19 cellular contexts compared by ENCODE assay signal in the genomic region with DNA sequence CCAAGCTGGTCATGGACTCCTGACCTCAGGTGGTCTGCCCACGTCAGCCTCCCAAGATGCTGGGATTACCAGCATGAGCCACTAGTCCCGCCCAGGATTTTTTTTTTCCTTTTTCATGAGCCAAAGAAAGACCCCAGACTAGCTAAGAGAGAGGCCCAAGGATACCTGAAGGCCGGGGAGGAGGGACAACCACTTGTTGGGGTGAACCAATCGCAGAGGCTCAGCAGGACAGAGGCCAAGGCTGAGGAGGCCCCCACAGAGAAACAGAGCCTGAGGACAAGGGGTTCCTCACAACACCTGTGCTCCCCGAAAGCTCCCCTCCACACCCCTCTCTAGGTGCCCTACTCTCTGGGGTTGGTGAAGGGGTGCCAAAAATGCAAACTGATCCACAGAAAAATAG. TPM values are rescaled to one million over a fixed set of nuclear protein-coding genes. Genes with fewer than 3 reads are reported as not detected.
DNase-seq lines count a peak whose midpoint lies in the region; ATAC-seq, FAIRE-seq and TF ChIP-seq lines count a peak whose summit lies in the region.
"Had no signal": no experiment of that assay in that cellular context is flagged by ENCODE, and none has a peak within 500 bp of the region (broad histone marks: within the 10 kb centered on the region; RNA-seq: fewer than 3 reads in every experiment).

No MANE protein-coding gene starts in this region.

- no peak for FAIRE-seq in HepG2 (lab: Jason Lieb, UNC)

- H4K91ac ChIP-seq in IMR-90 (ENCODE audit: insufficient read depth, low read depth, low read length), result no peak overlapping the region

- no peaks in the 10 kb centered on the region for H3K79me1 ChIP-seq in IMR-90 (ENCODE audit: low read depth in 1 of 2, low read length in 2 of 2)

- no peak overlapping the region for H3K18ac ChIP-seq in IMR-90 (ENCODE audit: low read depth, low read length)

- H3K36me3 ChIP-seq in IMR-90 (ENCODE audit: control insufficient read depth, insufficient read depth, low read length) (no peaks in the 10 kb centered on the region), body of pancreas (replicated peaks in 1 of 2; ENCODE audit: insufficient read depth in 1 of 2, low read depth in 2 of 2) (peaks cover 0 to under 1% of the 10 kb centered on the region in 2 donors), HepG2 (replicated peaks in 1 of 2; ENCODE audit: control insufficient read depth in 1 of 2, insufficient read depth in 2 of 2, low read length in 2 of 2) (peaks cover 6 to 20% of the 10 kb centered on the region in 2 experiments), spleen (no peaks in the 10 kb centered on the region)

- no peak overlapping the region for H2AK9ac ChIP-seq in IMR-90 (replicated peaks; ENCODE audit: low read depth, low read length, poor library complexity)

- H3K4me1 ChIP-seq in IMR-90 (ENCODE audit: control insufficient read depth, insufficient read depth, low read length) (peaks cover 14% of the 10 kb centered on the region), body of pancreas (peaks cover 64% of the 10 kb centered on the region), HepG2 (ENCODE audit: insufficient read depth, low read length) (peaks cover 67% of the 10 kb centered on the region), spleen (no peaks in the 10 kb centered on the region)

- TF ChIP-seq RAD21 in IMR-90 (IDR thresholded peaks at IDR 0.05; ENCODE audit: low read length) (no peak), HepG2 (CRISPR knock-in tag; IDR thresholded peaks at IDR 0.05) (no peak)

- H2AFZ ChIP-seq in IMR-90 (replicated peaks; ENCODE audit: low read length, poor library complexity) (no peak overlapping the region), HepG2 (ENCODE audit: low read length) (no peak overlapping the region)
- H2AFZ ChIP-seq: GM23338 had no signal

- H3K4me3 ChIP-seq in IMR-90 (ENCODE audit: insufficient read depth, low read depth, low read length), result no peak overlapping the region
- no peak overlapping the region for H3K4me3 ChIP-seq in body of pancreas
- no peak overlapping the region for H3K4me3 ChIP-seq in HepG2 (replicated peaks in 1 of 3; ENCODE audit: insufficient read depth in 1 of 3, low read depth in 2 of 3, low read length in 3 of 3)
- no peak overlapping the region for H3K4me3 ChIP-seq in spleen
- H3K4me3 ChIP-seq: GM23338, SK-N-MC had no signal

- H2BK15ac ChIP-seq in IMR-90 (ENCODE audit: low read depth, low read length), result no peak overlapping the region; the same call in 2 of the 3 replicates

- intact Hi-C loops in IMR-90 (cut with micrococcal nuclease) (no loop called here), body of pancreas (cut with DNase I) (loop anchor here (10.0 kb wide), 1 partner anchor 46 kb away; a partner anchor contains a TSS), HepG2 (cut with micrococcal nuclease; ENCODE audit: unreplicated experiment) (no loop called here), spleen (cut with DNase I; ENCODE audit: low total_unique reads) (no loop called here)

- no TSS peak for BruUV-seq in IMR-90 (replicated peaks; lab: Mats Ljungman, UMichigan)
- BruUV-seq in HepG2 (replicated peaks; lab: Mats Ljungman, UMichigan), result no TSS peak

- TF ChIP-seq EP300 in HepG2 (IDR thresholded peaks at IDR 0.05; ENCODE audit: low read depth in 2 of 2, low read length in 2 of 2), result no peak
- no peak for TF ChIP-seq EP300 in HepG2 (CRISPR knock-in tag; IDR thresholded peaks at IDR 0.05; ENCODE audit: borderline replicate concordance)

- no peaks in the 10 kb centered on the region for H4K20me1 ChIP-seq in IMR-90 (ENCODE audit: insufficient read depth, low read length)
- H4K20me1 ChIP-seq in HepG2 (ENCODE audit: insufficient read depth, low read length), result peaks cover 26% of the 10 kb centered on the region; the same call in 1 of the 2 replicates

- in situ Hi-C loops in IMR-90 (cut with MboI; ENCODE audit: low sequenced_read_pairs), result no loop called here
- in situ Hi-C loops in HepG2 (cut with HindIII; ENCODE audit: extremely low pct_ligation_motif_present, low pct_unique_long_range_greater_than_20kb), result no loop called here

- 0 out of 2 replicates have a peak overlapping the region, but pooled peaks have one; percentile 22 for H2BK120ac ChIP-seq in IMR-90 (ENCODE audit: low read depth, low read length)

- no peak overlapping the region for H3K14ac ChIP-seq in IMR-90 (replicated peaks; ENCODE audit: low read depth, low read length)

- no peak for ATAC-seq in IMR-90 (ENCODE audit: low read depth)
- ATAC-seq in body of pancreas, result no peak
- no peak for ATAC-seq in HepG2
- no peak for ATAC-seq in GM21367 (IDR thresholded peaks at IDR 0.05; ENCODE audit: unreplicated experiment)
- no peak for ATAC-seq in HG02763 (IDR thresholded peaks at IDR 0.05; ENCODE audit: unreplicated experiment)
- ATAC-seq: GM23338, PC-3 had no signal

- H3K9me3 ChIP-seq in IMR-90 (ENCODE audit: control insufficient read depth, insufficient read depth, low read length) (no peaks in the 10 kb centered on the region; the same call in 1 of the 2 replicates), body of pancreas (no peaks in the 10 kb centered on the region), HepG2 (ENCODE audit: low read length) (no peaks in the 10 kb centered on the region), spleen (peaks cover 0 to 12% (median 1%) of the 10 kb centered on the region in 8 donors)

- H3K27ac ChIP-seq in IMR-90 (ENCODE audit: insufficient read depth, low read length) (no peak overlapping the region), body of pancreas (peak overlapping the region; percentile 21 to 87 (median 82)), HepG2 (ENCODE audit: extremely low read length, insufficient read depth, low read length) (peak overlapping the region; percentile 24), spleen (no peak overlapping the region)
- H3K27ac ChIP-seq: C4-2B, SK-N-MC had no signal

- POLR2A ChIA-PET in IMR-90 (lab: Charles Lee; ENCODE audit: unreplicated experiment) (no interaction called here), HepG2 (lab: Yijun Ruan, JAX) (interaction anchor here (0.9 to 19.0 kb wide), 10 partner anchors 11 to 926 kb away, joined by 3 to 638 read pairs (median 18); a partner anchor contains a TSS)

- H3K4me2 ChIP-seq in IMR-90 (ENCODE audit: low read depth, low read length) (no peak overlapping the region), HepG2 (ENCODE audit: low read depth, low read length) (no peak overlapping the region)
- H3K4me2 ChIP-seq: GM23338 had no signal

- H3K27me3 ChIP-seq in IMR-90 (ENCODE audit: control insufficient read depth, insufficient read depth, low read length), result no peaks in the 10 kb centered on the region; the same call in 1 of the 2 replicates
- H3K27me3 ChIP-seq in body of pancreas, result no peaks in the 10 kb centered on the region
- no peaks in the 10 kb centered on the region; a peak in 1 of 5 replicates for H3K27me3 ChIP-seq in HepG2 (ENCODE audit: control insufficient read depth in 1 of 2, insufficient read depth in 2 of 2, low read length in 2 of 2)
- no peaks in the 10 kb centered on the region for H3K27me3 ChIP-seq in spleen (replicated peaks in 1 of 7)

- peaks cover 43% of the 10 kb centered on the region for H3K79me2 ChIP-seq in HepG2 (ENCODE audit: insufficient read depth, low read length)

- 0 out of 2 replicates have a peak overlapping the region, but pooled peaks have one; percentile 7 for H2BK20ac ChIP-seq in IMR-90 (ENCODE audit: low read depth, low read length)

- dilution Hi-C loops in IMR-90 (cut with HindIII; ENCODE audit: low sequenced_read_pairs, unreplicated experiment), result no loop called here

- TF ChIP-seq CTCF in IMR-90 (conservative IDR thresholded peaks at IDR 0.05; ENCODE audit: low read depth, low read length) (no peak), body of pancreas (IDR thresholded peaks at IDR 0.05) (no peak), HepG2 (CRISPR knock-in tag; IDR thresholded peaks at IDR 0.05) (no peak), spleen (IDR thresholded peaks at IDR 0.05 in 8 of 11, conservative IDR thresholded peaks at IDR 0.05 in 3 of 11) (no peak)

- no peak overlapping the region for H3K56ac ChIP-seq in IMR-90 (ENCODE audit: extremely low read depth, insufficient read depth, low read length)

- H3K4ac ChIP-seq in IMR-90 (ENCODE audit: low read depth, low read length), result no peak overlapping the region

- TF ChIP-seq POLR2A in IMR-90 (IDR thresholded peaks at IDR 0.05; ENCODE audit: low read depth, low read length), result no peak
- TF ChIP-seq POLR2A in body of pancreas (IDR thresholded peaks at IDR 0.05), result no peak
- no peak for TF ChIP-seq POLR2A in HepG2 (IDR thresholded peaks at IDR 0.05; ENCODE audit: insufficient read depth in 1 of 2, low read depth in 2 of 2, low read length in 2 of 2)
- no peak for TF ChIP-seq POLR2A in spleen (IDR thresholded peaks at IDR 0.05)

- no peak overlapping the region for H2BK5ac ChIP-seq in IMR-90 (ENCODE audit: low read depth, low read length, poor library complexity, severe bottlenecking)

- no CpG with 5 or more reads among the region's 5 CpGs for WGBS in IMR-90 (ENCODE audit: extremely low coverage in 2 of 2, insufficient read length in 1 of 2), 2 experiments
- 94 to 96% methylated on average over 5 of the region's 5 CpGs for WGBS in body of pancreas, 2 donors
- WGBS in HepG2 (ENCODE audit: low lambda C conversion rate), result 100% methylated on average over 5 of the region's 5 CpGs
- 76 to 98% (median 84%) methylated on average over 5 of the region's 5 CpGs for WGBS in spleen, 5 donors

- no peak for DNase-seq in IMR-90
- no peak for DNase-seq in body of pancreas
- no peak for DNase-seq in HepG2 (ENCODE audit: low spot score)
- peak; percentile 40 for DNase-seq in spleen
- DNase-seq in NCI-H526 treated with DMSO at 0.1 percent for 48 hours (lab: John Stamatoyannopoulos, UW), result no peak
- DNase-seq: AML-193, DMS 273 treated with DMSO at 0.1 percent for 48 hours, GDM1, KG1, NCI-H1417 treated with DMSO at 0.1 percent for 48 hours, NCI-H1930, NCI-H524 had no signal

- no peak overlapping the region for H4K5ac ChIP-seq in IMR-90 (ENCODE audit: low read depth, low read length)

- no peak overlapping the region for H3K9ac ChIP-seq in IMR-90 (ENCODE audit: low read depth, low read length)
- H3K9ac ChIP-seq in HepG2 (ENCODE audit: insufficient read depth, low read depth, low read length), result no peak overlapping the region

- CTCF ChIA-PET in IMR-90 (lab: Yijun Ruan, JAX) (interaction anchor here (0.7 kb wide), 2 partner anchors 9 to 79 kb away, joined by 5 read pairs; no protein-coding TSS in a partner anchor), HepG2 (lab: Yijun Ruan, JAX; ENCODE audit: low intra/inter-chr PET ratio, low total read pairs) (no interaction called here)

- H3K9me1 ChIP-seq in IMR-90 (ENCODE audit: insufficient read depth, low read length), result no peaks in the 10 kb centered on the region

- no peak overlapping the region for H4K8ac ChIP-seq in IMR-90 (ENCODE audit: low read depth in 2 of 2, low read length in 2 of 2)

- no peak overlapping the region for H2AK5ac ChIP-seq in IMR-90 (ENCODE audit: low read depth, low read length)

- no peak overlapping the region for H3K23ac ChIP-seq in IMR-90 (ENCODE audit: low read depth, low read length)

RNA-seq across cellular contexts. Expression of a gene that starts 1.0 kb away (rescaled TPM):
- total RNA-seq in IMR-90 (2012; rRNA removed), result under 0.01 and 0.36 TPM in 2 replicates
- 0.33 and 0.48 TPM in 2 replicates for polyA plus RNA-seq in IMR-90 (2012; rRNA removed)
- 0.37 and 0.42 TPM in 2 replicates for polyA plus RNA-seq in IMR-90 (2012; cell fraction: cytosol; rRNA removed)
- polyA plus RNA-seq in IMR-90 (2012; cell fraction: nucleus; rRNA removed; ENCODE audit: low replicate concordance), result 0.25 and 0.45 TPM in 2 replicates
- 1,000 to 10,000 TPM in 1 of 2 donors, 100 to 1,000 TPM in 1; 396 to 1,783 TPM for total RNA-seq in body of pancreas
- total RNA-seq in HepG2 (2016; rRNA removed; fragmentation: Illumina TruSeq; extraction: Trizol), result 433 and 825 TPM in 2 replicates
- 141 and 152 TPM in 2 replicates for total RNA-seq in HepG2 (2016; cell fraction: cytosol; rRNA removed; fragmentation: Illumina TruSeq; extraction: Trizol; ENCODE audit: low read depth)
- total RNA-seq in HepG2 (2016; cell fraction: insoluble cytoplasmic fraction; rRNA removed; fragmentation: Illumina TruSeq; extraction: Trizol), result 426 and 840 TPM in 2 replicates
- 232 and 248 TPM in 2 replicates for total RNA-seq in HepG2 (2016; cell fraction: membrane; rRNA removed; fragmentation: Illumina TruSeq; extraction: Trizol)
- 726 and 813 TPM in 2 replicates for total RNA-seq in HepG2 (2016; cell fraction: nucleus; rRNA removed; fragmentation: Illumina TruSeq; extraction: Trizol)
- polyA plus RNA-seq in HepG2 (2011; rRNA removed), result 2,200 and 3,367 TPM in 2 replicates
- polyA plus RNA-seq in HepG2 (2011; cell fraction: cytosol; rRNA removed), result 3,577 and 4,656 TPM in 2 replicates
- polyA plus RNA-seq in HepG2 (2011; cell fraction: nucleus; rRNA removed), result 1,545 and 2,325 TPM in 2 replicates
- polyA plus RNA-seq in HepG2 (2012), result 306 and 2,041 TPM in 2 replicates
- polyA plus RNA-seq in HepG2 (2016; cell fraction: cytosol; fragmentation: Illumina TruSeq; extraction: Trizol; ENCODE audit: low read depth), result 168 and 171 TPM in 2 replicates
- 463 and 467 TPM in 2 replicates for polyA plus RNA-seq in HepG2 (2016; cell fraction: insoluble cytoplasmic fraction; fragmentation: Illumina TruSeq; extraction: Trizol; ENCODE audit: low read depth)
- 216 and 234 TPM in 2 replicates for polyA plus RNA-seq in HepG2 (2016; cell fraction: membrane; fragmentation: Illumina TruSeq; extraction: Trizol; ENCODE audit: low read depth)
- 1,122 and 1,162 TPM in 2 replicates for polyA plus RNA-seq in HepG2 (2016; cell fraction: nucleus; fragmentation: Illumina TruSeq; extraction: Trizol; ENCODE audit: insufficient read depth, low read depth)
- 0.47 and 1,312 TPM in 2 replicates for polyA minus RNA-seq in HepG2 (2011; rRNA and poly(A)+ RNA removed; ENCODE audit: low replicate concordance)
- 680 and 1,323 TPM in 2 replicates for polyA minus RNA-seq in HepG2 (2011; cell fraction: cytosol; rRNA and poly(A)+ RNA removed)
- 461 and 851 TPM in 2 replicates for polyA minus RNA-seq in HepG2 (2011; cell fraction: nucleus; rRNA and poly(A)+ RNA removed)
- total RNA-seq in spleen, result 10 to 100 TPM in 4 of 7 donors, 1 to 10 TPM in 3; 3.4 to 29.7 (median 10.1) TPM
- 10 to 100 TPM in 2 of 3 donors, 1 to 10 TPM in 1; 8.5 to 88.3 (median 10.3) TPM for polyA plus RNA-seq in spleen
- total RNA-seq: Daoy, GM23338, PC-3 had no signal
- polyA plus RNA-seq: GM23338 had no signal

RNA-seq across cellular contexts. Expression of a gene that starts 30.0 kb away (rescaled TPM):
- total RNA-seq in IMR-90 (2012; rRNA removed), result not detected in 2 replicates
- polyA plus RNA-seq in IMR-90 (2012; rRNA removed), result not detected in 2 replicates
- polyA plus RNA-seq in IMR-90 (2012; cell fraction: cytosol; rRNA removed), result not detected in 2 replicates
- not detected in 2 replicates for polyA plus RNA-seq in IMR-90 (2012; cell fraction: nucleus; rRNA removed; ENCODE audit: low replicate concordance)
- 100 to 1,000 TPM in 1 of 2 donors, 10 to 100 TPM in 1; 76.0 to 101 TPM for total RNA-seq in body of pancreas
- total RNA-seq in HepG2 (2016; rRNA removed; fragmentation: Illumina TruSeq; extraction: Trizol), result 237 and 498 TPM in 2 replicates
- 71.6 and 82.2 TPM in 2 replicates for total RNA-seq in HepG2 (2016; cell fraction: cytosol; rRNA removed; fragmentation: Illumina TruSeq; extraction: Trizol; ENCODE audit: low read depth)
- total RNA-seq in HepG2 (2016; cell fraction: insoluble cytoplasmic fraction; rRNA removed; fragmentation: Illumina TruSeq; extraction: Trizol), result 219 and 507 TPM in 2 replicates
- 187 and 205 TPM in 2 replicates for total RNA-seq in HepG2 (2016; cell fraction: membrane; rRNA removed; fragmentation: Illumina TruSeq; extraction: Trizol)
- 372 and 429 TPM in 2 replicates for total RNA-seq in HepG2 (2016; cell fraction: nucleus; rRNA removed; fragmentation: Illumina TruSeq; extraction: Trizol)
- polyA plus RNA-seq in HepG2 (2011; rRNA removed), result 449 and 569 TPM in 2 replicates
- 331 and 435 TPM in 2 replicates for polyA plus RNA-seq in HepG2 (2011; cell fraction: cytosol; rRNA removed)
- 165 and 220 TPM in 2 replicates for polyA plus RNA-seq in HepG2 (2011; cell fraction: nucleus; rRNA removed)
- 423 and 569 TPM in 2 replicates for polyA plus RNA-seq in HepG2 (2012)
- 81.2 and 88.3 TPM in 2 replicates for polyA plus RNA-seq in HepG2 (2016; cell fraction: cytosol; fragmentation: Illumina TruSeq; extraction: Trizol; ENCODE audit: low read depth)
- polyA plus RNA-seq in HepG2 (2016; cell fraction: insoluble cytoplasmic fraction; fragmentation: Illumina TruSeq; extraction: Trizol; ENCODE audit: low read depth), result 241 and 254 TPM in 2 replicates
- 159 and 171 TPM in 2 replicates for polyA plus RNA-seq in HepG2 (2016; cell fraction: membrane; fragmentation: Illumina TruSeq; extraction: Trizol; ENCODE audit: low read depth)
- polyA plus RNA-seq in HepG2 (2016; cell fraction: nucleus; fragmentation: Illumina TruSeq; extraction: Trizol; ENCODE audit: insufficient read depth, low read depth), result 573 and 590 TPM in 2 replicates
- polyA minus RNA-seq in HepG2 (2011; rRNA and poly(A)+ RNA removed; ENCODE audit: low replicate concordance), result 0.30 and 414 TPM in 2 replicates
- 176 and 231 TPM in 2 replicates for polyA minus RNA-seq in HepG2 (2011; cell fraction: cytosol; rRNA and poly(A)+ RNA removed)
- polyA minus RNA-seq in HepG2 (2011; cell fraction: nucleus; rRNA and poly(A)+ RNA removed), result 87.0 and 105 TPM in 2 replicates
- total RNA-seq in spleen, result 100 to 1,000 TPM in 6 of 7 donors, 10 to 100 TPM in 1; 67.3 to 216 (median 169) TPM
- 10 to 100 TPM; 11.5 to 58.2 (median 41.4) TPM for polyA plus RNA-seq in spleen
- total RNA-seq: PC-3 had no signal

RNA-seq across cellular contexts. Expression of a gene that starts 49.9 kb away (rescaled TPM):
- total RNA-seq in IMR-90 (2012; rRNA removed) (not detected in 2 replicates), body of pancreas (10 to 100 TPM; 42.8 to 57.6 TPM), HepG2 (2016; rRNA removed; fragmentation: Illumina TruSeq; extraction: Trizol) (17.2 and 39.1 TPM in 2 replicates), spleen (not detected)
- polyA plus RNA-seq in IMR-90 (2012; rRNA removed) (not detected in 2 replicates), HepG2 (2011; rRNA removed) (57.8 and 82.7 TPM in 2 replicates), spleen (not detected)
- not detected in 2 replicates for polyA plus RNA-seq in IMR-90 (2012; cell fraction: cytosol; rRNA removed)
- not detected in 2 replicates for polyA plus RNA-seq in IMR-90 (2012; cell fraction: nucleus; rRNA removed; ENCODE audit: low replicate concordance)
- total RNA-seq in HepG2 (2016; cell fraction: cytosol; rRNA removed; fragmentation: Illumina TruSeq; extraction: Trizol; ENCODE audit: low read depth), result 5.1 and 5.2 TPM in 2 replicates
- 18.0 and 38.7 TPM in 2 replicates for total RNA-seq in HepG2 (2016; cell fraction: insoluble cytoplasmic fraction; rRNA removed; fragmentation: Illumina TruSeq; extraction: Trizol)
- 9.0 and 10.8 TPM in 2 replicates for total RNA-seq in HepG2 (2016; cell fraction: membrane; rRNA removed; fragmentation: Illumina TruSeq; extraction: Trizol)
- total RNA-seq in HepG2 (2016; cell fraction: nucleus; rRNA removed; fragmentation: Illumina TruSeq; extraction: Trizol), result 31.1 and 34.0 TPM in 2 replicates
- 51.9 and 68.1 TPM in 2 replicates for polyA plus RNA-seq in HepG2 (2011; cell fraction: cytosol; rRNA removed)
- polyA plus RNA-seq in HepG2 (2011; cell fraction: nucleus; rRNA removed), result 26.7 and 38.8 TPM in 2 replicates
- 39.8 and 51.8 TPM in 2 replicates for polyA plus RNA-seq in HepG2 (2012)
- polyA plus RNA-seq in HepG2 (2016; cell fraction: cytosol; fragmentation: Illumina TruSeq; extraction: Trizol; ENCODE audit: low read depth), result 4.5 and 5.5 TPM in 2 replicates
- 17.2 and 17.4 TPM in 2 replicates for polyA plus RNA-seq in HepG2 (2016; cell fraction: insoluble cytoplasmic fraction; fragmentation: Illumina TruSeq; extraction: Trizol; ENCODE audit: low read depth)
- 7.7 and 8.0 TPM in 2 replicates for polyA plus RNA-seq in HepG2 (2016; cell fraction: membrane; fragmentation: Illumina TruSeq; extraction: Trizol; ENCODE audit: low read depth)
- 48.5 and 50.8 TPM in 2 replicates for polyA plus RNA-seq in HepG2 (2016; cell fraction: nucleus; fragmentation: Illumina TruSeq; extraction: Trizol; ENCODE audit: insufficient read depth, low read depth)
- polyA minus RNA-seq in HepG2 (2011; rRNA and poly(A)+ RNA removed; ENCODE audit: low replicate concordance), result 48.7 TPM in 1 of 2 replicates, not detected in the other
- polyA minus RNA-seq in HepG2 (2011; cell fraction: cytosol; rRNA and poly(A)+ RNA removed), result 12.7 and 23.3 TPM in 2 replicates
- 13.5 and 19.5 TPM in 2 replicates for polyA minus RNA-seq in HepG2 (2011; cell fraction: nucleus; rRNA and poly(A)+ RNA removed)
- total RNA-seq: Daoy, GM23338, PC-3 had no signal
- polyA plus RNA-seq: GM23338 had no signal

Comparison
In these comparisons a context has a peak if more than half of its experiments do, and no peak if none do; other contexts are left out.
1. H3K27ac ChIP-seq: peak in body of pancreas (4 of 4) and HepG2 (single experiment); none in IMR-90 (single experiment) and spleen (0 of 8).
2. RNA of a gene that starts 1.0 kb away (total RNA-seq): 396 to 1,783 TPM in body of pancreas and 141 to 840 TPM in HepG2; 3.4 to 29.7 TPM in spleen and under 0.01 to 0.36 TPM in IMR-90; every median in the first group is over 4 times any median in the second.
3. RNA of a gene that starts 30.0 kb away (total RNA-seq): 71.6 to 507 TPM in HepG2, 67.3 to 216 TPM in spleen and 76.0 to 101 TPM in body of pancreas; not detected in IMR-90; every median in the first group is over 10 times any median in the second.